In genomic region chr20:3914446-3914845, GRCh38 we compare ENCODE assay signal across 17 cellular contexts.
"Had no signal": no experiment of that assay in that cellular context is flagged by ENCODE, and none has a peak within 500 bp of the region (broad histone marks: within the 10 kb centered on the region; RNA-seq: fewer than 3 reads in every experiment).

No MANE protein-coding gene starts in this region.

- DNase-seq: activated CD4-positive, alpha-beta T cell treated with anti-CD3 and anti-CD28 coated beads, Interleukin-2, amount 10 ng/mL, durations not matched to agents 24 days and 14 days; activated naive CD4-positive, alpha-beta T cell treated with anti-CD3 and anti-CD28 coated beads, Interleukin-2, amount 10 ng/mL, durations not matched to agents 7 days and 5 days; dorsolateral prefrontal cortex; erythroblast; gastrocnemius medialis; heart left ventricle; mesendoderm; nucleus accumbens; posterior cingulate gyrus; stimulated activated CD4-positive, alpha-beta T cell treated with anti-CD3 and anti-CD28 coated beads, Interleukin-15, amount 100 ng/mL, for 24 hours; stimulated activated CD4-positive, alpha-beta T cell treated with anti-CD3 and anti-CD28 coated beads, Interleukin-4, amount 100 ng/mL, for 1 hour; stomach; T-helper 2 cell had no signal

- H3K9me3 Mint-ChIP-seq: activated CD4-positive, alpha-beta T cell treated with anti-CD3 and anti-CD28 coated beads, Interleukin-2, amount 10 ng/mL, durations not matched to agents 24 days and 14 days; activated naive CD4-positive, alpha-beta T cell treated with anti-CD3 and anti-CD28 coated beads, Interleukin-2, amount 10 ng/mL, durations not matched to agents 7 days and 5 days; natural killer cell treated with Interleukin-12 subunit alpha and Interleukin-12 subunit beta and Interleukin-15 and Interleukin-18, amount 100 ng/mL, for 72 hours had no signal

- H3K4me3 Mint-ChIP-seq: activated CD4-positive, alpha-beta T cell treated with anti-CD3 and anti-CD28 coated beads, Interleukin-2, amount 10 ng/mL, durations not matched to agents 24 days and 14 days; activated naive CD4-positive, alpha-beta T cell treated with anti-CD3 and anti-CD28 coated beads, Interleukin-2, amount 10 ng/mL, durations not matched to agents 7 days and 5 days; natural killer cell treated with Interleukin-12 subunit alpha and Interleukin-12 subunit beta and Interleukin-15 and Interleukin-18, amount 100 ng/mL, for 72 hours had no signal

- ATAC-seq: gastrocnemius medialis; heart left ventricle; natural killer cell treated with Interleukin-12 subunit alpha and Interleukin-12 subunit beta and Interleukin-15 and Interleukin-18, amount 100 ng/mL, for 72 hours had no signal

- H3K27me3 ChIP-seq: dorsolateral prefrontal cortex, gastrocnemius medialis, heart left ventricle, right atrium auricular region, stomach, testis had no signal

- H3K9me3 ChIP-seq: gastrocnemius medialis, heart left ventricle, right atrium auricular region, stomach, testis had no signal

- H3K27me3 Mint-ChIP-seq: activated CD4-positive, alpha-beta T cell treated with anti-CD3 and anti-CD28 coated beads, Interleukin-2, amount 10 ng/mL, durations not matched to agents 24 days and 14 days; activated naive CD4-positive, alpha-beta T cell treated with anti-CD3 and anti-CD28 coated beads, Interleukin-2, amount 10 ng/mL, durations not matched to agents 7 days and 5 days; natural killer cell treated with Interleukin-12 subunit alpha and Interleukin-12 subunit beta and Interleukin-15 and Interleukin-18, amount 100 ng/mL, for 72 hours had no signal

- H3K27ac ChIP-seq: dorsolateral prefrontal cortex, gastrocnemius medialis, heart left ventricle, right atrium auricular region, skin epidermis, testis had no signal
